In the genomic region with DNA sequence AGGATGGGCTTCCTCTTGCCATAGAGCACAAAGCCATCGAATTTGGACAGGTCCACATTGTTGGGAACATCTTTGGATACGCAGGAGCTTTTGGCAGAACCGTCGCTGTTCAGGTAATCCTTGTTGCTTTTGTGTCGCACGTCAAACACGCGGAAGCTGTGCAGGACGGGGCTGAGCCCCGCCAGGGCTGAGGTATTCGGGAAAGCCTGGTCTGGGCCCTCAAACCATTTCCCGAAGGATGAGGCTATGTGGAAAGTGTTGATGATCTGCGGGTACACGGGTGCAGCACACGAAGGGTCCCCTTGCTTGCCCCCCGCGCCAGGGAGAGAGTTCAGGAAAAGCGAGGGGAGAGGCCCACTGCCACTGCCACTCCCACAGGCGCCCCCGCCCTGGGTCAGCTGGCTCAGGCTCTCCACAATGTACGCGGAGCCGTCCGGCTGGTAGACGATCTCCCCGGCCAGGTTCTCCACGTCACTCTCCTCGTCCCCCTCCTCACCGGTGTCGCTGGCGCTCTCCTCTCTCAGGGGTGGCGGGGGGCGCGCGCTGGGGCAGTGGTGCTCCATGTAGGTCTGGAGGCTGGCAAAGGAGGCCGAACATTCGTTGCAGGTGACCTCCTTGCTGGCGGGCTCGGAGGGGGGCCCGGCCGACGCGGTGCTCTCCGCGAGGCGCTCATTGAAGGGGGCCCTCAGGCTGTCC, we compare ENCODE assay signal across 26 cellular contexts.
A peak's percentile ranks its signal among the peaks of the same experiment; 100 is the strongest.
DNase-seq lines count a peak whose midpoint lies in the region; ATAC-seq, FAIRE-seq and TF ChIP-seq lines count a peak whose summit lies in the region.
"Had no signal": no experiment of that assay in that cellular context is flagged by ENCODE, and none has a peak within 500 bp of the region (broad histone marks: within the 10 kb centered on the region; RNA-seq: fewer than 3 reads in every experiment).

No MANE protein-coding gene starts in this region.

- H3K4me3 ChIP-seq in HepG2 (replicated peaks in 1 of 3; ENCODE audit: insufficient read depth in 1 of 3, low read depth in 2 of 3, low read length in 3 of 3): no peak overlapping the region
- H3K4me3 ChIP-seq in right lobe of liver: no peak overlapping the region
- no peak overlapping the region for H3K4me3 ChIP-seq in neuronal stem cell (ENCODE audit: low read length in 2 of 2)
- no peak overlapping the region for H3K4me3 ChIP-seq in sigmoid colon
- H3K4me3 ChIP-seq: A549; BLaER1 treated with 17β-estradiol and CSF1 and Interleukin-3, amounts not matched to agents 10 nM and 100 nM; GM12878; GM23248 had no signal

- TF ChIP-seq EP300 in HepG2 (IDR thresholded peaks at IDR 0.05; ENCODE audit: low read depth in 2 of 2, low read length in 2 of 2): no peak
- no peak for TF ChIP-seq EP300 in HepG2 (CRISPR knock-in tag; IDR thresholded peaks at IDR 0.05; ENCODE audit: borderline replicate concordance)
- TF ChIP-seq EP300 in sigmoid colon (IDR thresholded peaks at IDR 0.05): no peak

- peaks cover 8% of the 10 kb centered on the region for H3K27me3 Mint-ChIP-seq in endothelial cell (ENCODE audit: unreplicated experiment)
- H3K27me3 Mint-ChIP-seq: CD4-positive, alpha-beta T cell had no signal

- DNase-seq in HepG2 (ENCODE audit: low spot score) (no peak), right lobe of liver (no peak), endothelial cell (ENCODE audit: low spot score) (no peak), neuronal stem cell (ENCODE audit: low spot score) (no peak), sigmoid colon (peak; percentile 64), NCI-H2196 treated with DMSO at 0.1 percent for 48 hours (lab: John Stamatoyannopoulos, UW; ENCODE audit: unreplicated experiment) (no peak)
- DNase-seq in activated CD8-positive, alpha-beta memory T cell treated with anti-CD3 and anti-CD28 coated beads, Interleukin-2, amount 50 U/mL, for 4 hours: no peak
- DNase-seq: 8988T; ACHN; AML-193; BE2C; Calu3; CD4-positive, alpha-beta T cell; CD8-positive, alpha-beta memory T cell; DND-41; GM23248; H7; HCEC 1CT had no signal

- peaks cover 7% of the 10 kb centered on the region for H3K4me1 Mint-ChIP-seq in endothelial cell (ENCODE audit: unreplicated experiment)
- H3K4me1 Mint-ChIP-seq: CD14-positive monocyte; CD8-positive, alpha-beta memory T cell had no signal

- H3K36me3 Mint-ChIP-seq in endothelial cell (ENCODE audit: low read depth, unreplicated experiment): peaks cover 39% of the 10 kb centered on the region
- H3K36me3 Mint-ChIP-seq: CD8-positive, alpha-beta memory T cell had no signal

- H3K36me3 ChIP-seq in HepG2 (replicated peaks in 1 of 2; ENCODE audit: control insufficient read depth in 1 of 2, insufficient read depth in 2 of 2, low read length in 2 of 2) (peaks cover 24 to 48% of the 10 kb centered on the region in 2 experiments), right lobe of liver (peaks cover 0 to 8% (median 0%) of the 10 kb centered on the region in 4 donors), neuronal stem cell (replicated peaks in 1 of 2; ENCODE audit: control insufficient read depth in 2 of 2, insufficient read depth in 2 of 2, low read length in 2 of 2) (peaks cover 0 to 89% of the 10 kb centered on the region in 2 donors), sigmoid colon (peaks cover 25 to 32% (median 28%) of the 10 kb centered on the region in 4 donors)

- H2BK120ac ChIP-seq in neuronal stem cell (ENCODE audit: low read depth, low read length): no peak overlapping the region

- no peak overlapping the region for H3K18ac ChIP-seq in neuronal stem cell (ENCODE audit: low read length)

- POLR2A ChIA-PET in HepG2 (lab: Yijun Ruan, JAX): no interaction called here

- peak overlapping the region; percentile 47 for H3K4me3 Mint-ChIP-seq in endothelial cell (ENCODE audit: unreplicated experiment)
- H3K4me3 Mint-ChIP-seq: CD14-positive monocyte; CD4-positive, alpha-beta T cell; CD8-positive, alpha-beta memory T cell had no signal

- no peak overlapping the region for H4K91ac ChIP-seq in neuronal stem cell (ENCODE audit: low read depth, low read length, poor library complexity)

- H3K9me3 Mint-ChIP-seq in endothelial cell (ENCODE audit: unreplicated experiment): no peaks in the 10 kb centered on the region
- H3K9me3 Mint-ChIP-seq: CD4-positive, alpha-beta T cell had no signal

- H3K27me3 ChIP-seq in HepG2 (ENCODE audit: control insufficient read depth in 1 of 2, insufficient read depth in 2 of 2, low read length in 2 of 2) (no peaks in the 10 kb centered on the region), right lobe of liver (no peaks in the 10 kb centered on the region), neuronal stem cell (ENCODE audit: control insufficient read depth in 3 of 3, insufficient read depth in 3 of 3, low read depth in 1 of 3, low read length in 3 of 3) (no peaks in the 10 kb centered on the region), sigmoid colon (no peaks in the 10 kb centered on the region)
- H3K27me3 ChIP-seq: BE2C; BLaER1 treated with 17β-estradiol and CSF1 and Interleukin-3, amounts not matched to agents 10 nM and 100 nM had no signal

- H4K8ac ChIP-seq in neuronal stem cell (ENCODE audit: low read depth, low read length): no peak overlapping the region

- CTCF ChIA-PET in HepG2 (lab: Yijun Ruan, JAX; ENCODE audit: low intra/inter-chr PET ratio, low total read pairs): no interaction called here

- in situ Hi-C loops in HepG2 (cut with HindIII; ENCODE audit: extremely low pct_ligation_motif_present, low pct_unique_long_range_greater_than_20kb): no loop called here

- no peak overlapping the region for H2AFZ ChIP-seq in HepG2 (ENCODE audit: low read length)
- no peak overlapping the region for H2AFZ ChIP-seq in neuronal stem cell (ENCODE audit: low read length)
- H2AFZ ChIP-seq: GM23248 had no signal

- H3K27ac ChIP-seq in HepG2 (ENCODE audit: extremely low read length, insufficient read depth, low read length): no peak overlapping the region
- no peak overlapping the region for H3K27ac ChIP-seq in right lobe of liver
- H3K27ac ChIP-seq in neuronal stem cell (replicated peaks; ENCODE audit: low read length): no peak overlapping the region
- no peak overlapping the region for H3K27ac ChIP-seq in sigmoid colon
- H3K27ac ChIP-seq: A549; BLaER1 treated with 17β-estradiol and CSF1 and Interleukin-3, amounts not matched to agents 10 nM and 100 nM; GM23248 had no signal

- H3K9me3 ChIP-seq in HepG2 (ENCODE audit: low read length) (no peaks in the 10 kb centered on the region), right lobe of liver (no peaks in the 10 kb centered on the region), neuronal stem cell (replicated peaks in 1 of 2; ENCODE audit: control insufficient read depth in 2 of 2, insufficient read depth in 1 of 2, low read depth in 1 of 2, low read length in 2 of 2) (peaks cover 0 to 23% of the 10 kb centered on the region in 2 donors), sigmoid colon (no peaks in the 10 kb centered on the region)
- H3K9me3 ChIP-seq: A549, BE2C had no signal

- H3K79me1 ChIP-seq in neuronal stem cell (ENCODE audit: low read depth, low read length): no peaks in the 10 kb centered on the region

- H2AK5ac ChIP-seq in neuronal stem cell (ENCODE audit: low read depth, low read length): peak overlapping the region; percentile 12

- peaks cover 6% of the 10 kb centered on the region for H3K4me1 ChIP-seq in HepG2 (ENCODE audit: insufficient read depth, low read length)
- peaks cover 0 to 4% (median 0%) of the 10 kb centered on the region in 4 donors for H3K4me1 ChIP-seq in right lobe of liver
- peaks cover 1 to 5% of the 10 kb centered on the region in 2 donors for H3K4me1 ChIP-seq in neuronal stem cell (ENCODE audit: control insufficient read depth in 2 of 2, insufficient read depth in 1 of 2, low read depth in 1 of 2, low read length in 2 of 2)
- peaks cover 0 to 16% (median 14%) of the 10 kb centered on the region in 4 donors for H3K4me1 ChIP-seq in sigmoid colon

- no peak overlapping the region for H3K23ac ChIP-seq in neuronal stem cell (ENCODE audit: low read depth, low read length, poor library complexity)

- BruUV-seq in HepG2 (replicated peaks; lab: Mats Ljungman, UMichigan): no TSS peak

- WGBS in HepG2 (ENCODE audit: low lambda C conversion rate): 98% methylated on average over 42 of the region's 46 CpGs
- 93% methylated on average over 8 of the region's 46 CpGs for WGBS in right lobe of liver (ENCODE audit: insufficient coverage, low coverage, low lambda C conversion rate, missing lambda C conversion rate)
- no CpG with 5 or more reads among the region's 46 CpGs for WGBS in neuronal stem cell (ENCODE audit: extremely low coverage in 2 of 2, insufficient read length in 2 of 2, insufficient replicate concordance in 1 of 2), 2 donors
- WGBS in sigmoid colon, 2 donors: 97% methylated on average over 46 of the region's 46 CpGs

- no peak overlapping the region for H3K27ac Mint-ChIP-seq in endothelial cell (ENCODE audit: unreplicated experiment)
- H3K27ac Mint-ChIP-seq: CD4-positive, alpha-beta T cell; CD8-positive, alpha-beta memory T cell had no signal

- no peak overlapping the region for H2BK5ac ChIP-seq in neuronal stem cell (ENCODE audit: low read length)

- H3K4me2 ChIP-seq in HepG2 (ENCODE audit: low read depth, low read length) (no peak overlapping the region), neuronal stem cell (ENCODE audit: insufficient read depth, low read length, poor library complexity, severe bottlenecking) (no peak overlapping the region)
- H3K4me2 ChIP-seq: A549; BLaER1 treated with 17β-estradiol and CSF1 and Interleukin-3, amounts not matched to agents 10 nM and 100 nM had no signal

- TF ChIP-seq CTCF in HepG2 (CRISPR knock-in tag; IDR thresholded peaks at IDR 0.05): no peak
- no peak for TF ChIP-seq CTCF in right lobe of liver (IDR thresholded peaks at IDR 0.05)
- no peak for TF ChIP-seq CTCF in endothelial cell (IDR thresholded peaks at IDR 0.05; ENCODE audit: unreplicated experiment)
- no peak for TF ChIP-seq CTCF in sigmoid colon (IDR thresholded peaks at IDR 0.05)

- no peak for FAIRE-seq in HepG2 (lab: Jason Lieb, UNC)
- FAIRE-seq: A549, G401.6, GM12878, GM19239, H1 had no signal

- TF ChIP-seq POLR2A in HepG2 (IDR thresholded peaks at IDR 0.05; ENCODE audit: insufficient read depth in 1 of 2, low read depth in 2 of 2, low read length in 2 of 2) (no peak), right lobe of liver (IDR thresholded peaks at IDR 0.05) (no peak), sigmoid colon (IDR thresholded peaks at IDR 0.05) (no peak)

- intact Hi-C loops in HepG2 (cut with micrococcal nuclease; ENCODE audit: unreplicated experiment): no loop called here
- intact Hi-C loops in right lobe of liver (cut with DNase I): loop anchor here in 1 of 2 donors (10.0 kb wide), 1 partner anchor 125 kb away; no protein-coding TSS in a partner anchor
- intact Hi-C loops in sigmoid colon (cut with DNase I): no loop called here

- TF ChIP-seq RAD21 in HepG2 (CRISPR knock-in tag; IDR thresholded peaks at IDR 0.05): no peak

- no peak overlapping the region for H3K14ac ChIP-seq in neuronal stem cell (ENCODE audit: low read length)

- no peak overlapping the region for H3K9ac ChIP-seq in HepG2 (ENCODE audit: insufficient read depth, low read depth, low read length)
- H3K9ac ChIP-seq in neuronal stem cell (ENCODE audit: low read depth, low read length, poor library complexity): no peak overlapping the region
- H3K9ac ChIP-seq: BLaER1 treated with 17β-estradiol and CSF1 and Interleukin-3, amounts not matched to agents 10 nM and 100 nM; GM23248 had no signal

- H2BK12ac ChIP-seq in neuronal stem cell (ENCODE audit: low read length): no peak overlapping the region

- peaks cover 10% of the 10 kb centered on the region; the same call in 1 of the 2 replicates for H4K20me1 ChIP-seq in HepG2 (ENCODE audit: insufficient read depth, low read length)

- peaks cover 28% of the 10 kb centered on the region for H3K79me2 ChIP-seq in HepG2 (ENCODE audit: insufficient read depth, low read length)

- H2BK15ac ChIP-seq in neuronal stem cell (ENCODE audit: low read length): no peak overlapping the region

- ATAC-seq in HepG2: no peak; the same call in 2 of the 3 replicates
- no peak for ATAC-seq in right lobe of liver
- ATAC-seq in HG03460 (IDR thresholded peaks at IDR 0.05; ENCODE audit: unreplicated experiment): no peak
- ATAC-seq: GM12878 had no signal

- no peak overlapping the region for H3K4ac ChIP-seq in neuronal stem cell (ENCODE audit: low read length)
